ENCODE assay signal across 8 cellular contexts in the genomic region with DNA sequence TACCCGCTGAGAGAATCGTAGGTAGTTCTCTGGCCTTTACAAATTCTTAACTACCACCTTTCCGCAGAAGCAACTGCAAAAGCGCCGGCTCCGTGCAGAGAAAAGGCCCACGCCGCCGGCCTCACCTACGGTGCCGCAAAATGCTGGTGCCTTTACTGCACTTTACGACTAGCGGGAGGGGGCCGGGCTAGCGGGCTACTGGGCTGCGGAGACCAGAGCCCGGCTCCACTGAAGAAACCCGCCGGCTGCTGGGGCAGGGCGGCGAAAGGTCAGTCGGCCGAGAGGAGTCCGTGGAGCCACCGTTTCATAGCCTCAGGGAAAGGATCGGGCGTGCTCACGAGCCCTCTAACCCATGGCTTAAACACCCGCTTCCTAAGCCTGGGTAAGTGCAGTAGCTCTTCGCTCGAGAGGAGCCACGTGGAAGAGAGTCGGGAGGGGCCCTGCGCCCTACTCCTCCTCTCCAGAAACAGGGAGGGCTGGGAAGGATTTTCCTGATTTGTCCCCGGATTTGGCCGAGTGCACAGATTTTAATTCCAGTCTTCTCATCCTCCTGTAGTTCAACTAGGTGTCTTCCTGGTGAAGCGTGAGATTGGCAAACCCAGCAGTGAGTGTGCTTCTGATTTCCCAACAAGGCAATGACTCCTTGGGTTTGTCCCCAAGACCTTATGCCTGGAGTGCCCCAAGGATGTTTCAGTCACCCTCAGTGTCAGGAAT. TPM values are rescaled to one million over a fixed set of nuclear protein-coding genes. Genes with fewer than 3 reads are reported as not detected.
DNase-seq lines count a peak whose midpoint lies in the region; ATAC-seq and TF ChIP-seq lines count a peak whose summit lies in the region.

Gene DPH5 (minus strand): TSS at position 105 of the 714 bp plus-strand sequence. CDS start 341 bp downstream, outside the sequence.

- H3K4me2 ChIP-seq in H9 (ENCODE audit: insufficient read depth, insufficient read length, low read length) = peak within 1 kb of the TSS; percentile 56
- peak within 1 kb of the TSS; percentile 74 for H3K4me2 ChIP-seq in MM.1S (ENCODE audit: low read depth, low read length)

- peak within 1 kb of the TSS; percentile 93 for H3K18ac ChIP-seq in H9 (ENCODE audit: insufficient read length, low read depth, low read length)

- H3K79me2 ChIP-seq in H9 (ENCODE audit: insufficient read depth, low read length) (peaks cover 4% of the 10 kb centered on the region; the same call in 1 of the 2 replicates), MM.1S (ENCODE audit: low read length) (peaks cover 13% of the 10 kb centered on the region)

- peaks cover 8 to 26% (median 12%) of the 10 kb centered on the region in 3 experiments; a peak in 6 of 7 replicates for H3K36me3 Mint-ChIP-seq in H9 (ENCODE audit: insufficient read depth in 1 of 3, low read depth in 3 of 3)
- H3K36me3 Mint-ChIP-seq in activated naive CD4-positive, alpha-beta T cell treated with anti-CD3 and anti-CD28 coated beads for 36 hours (ENCODE audit: low read depth) = peaks cover 61% of the 10 kb centered on the region

- peak within 1 kb of the TSS; percentile 36 for H4K8ac ChIP-seq in H9 (replicated peaks; ENCODE audit: insufficient read length, low read depth, low read length)

- TF ChIP-seq CTCF in H9 (conservative IDR thresholded peaks at IDR 0.05) (no peak), MM.1S (IDR thresholded peaks at IDR 0.05; ENCODE audit: low read length) (no peak), gastroesophageal sphincter (IDR thresholded peaks at IDR 0.05) (peak in 1 of 4 experiments; percentile 8), neutrophil (IDR thresholded peaks at IDR 0.05) (no peak)

- H2AFZ ChIP-seq in H9 (ENCODE audit: low read length) (peak within 1 kb of the TSS; percentile 42), MM.1S (ENCODE audit: low read length) (peak within 1 kb of the TSS; percentile 82)

- no peak within 1 kb of the TSS for H2BK20ac ChIP-seq in H9 (ENCODE audit: low read depth, low read length, poor library complexity, severe bottlenecking)

- H3T11ph ChIP-seq in H9 (ENCODE audit: low read length) = no peak within 1 kb of the TSS

- peak; percentile 61 to 63 for TF ChIP-seq POLR2A in gastroesophageal sphincter (IDR thresholded peaks at IDR 0.05)

- intact Hi-C loops in activated naive CD4-positive, alpha-beta T cell treated with anti-CD3 and anti-CD28 coated beads for 36 hours (cut with micrococcal nuclease) = loop anchor here (1.0 to 5.0 kb wide), 9 partner anchors 20 to 262 kb away; no protein-coding TSS in a partner anchor

- H3K9me3 ChIP-seq in H9 (ENCODE audit: control insufficient read depth, low read depth, low read length) (no peaks in the 10 kb centered on the region), MM.1S (replicated peaks; ENCODE audit: insufficient read depth, low read length) (no peaks in the 10 kb centered on the region), gastroesophageal sphincter (no peaks in the 10 kb centered on the region), neutrophil (no peaks in the 10 kb centered on the region)

- no peak within 1 kb of the TSS for H2BK120ac ChIP-seq in H9 (ENCODE audit: low read depth, low read length, poor library complexity, severe bottlenecking)

- peak within 1 kb of the TSS; percentile 93; the same call in 1 of the 2 replicates for H3K14ac ChIP-seq in H9 (ENCODE audit: insufficient read depth, low read length)

- no peaks in the 10 kb centered on the region for H3F3A ChIP-seq in MM.1S (ENCODE audit: insufficient read depth, low read length)

- no peaks in the 10 kb centered on the region for H3K36me3 ChIP-seq in MM.1S (replicated peaks; ENCODE audit: insufficient read depth, low read length)
- H3K36me3 ChIP-seq in gastroesophageal sphincter = peaks cover 0 to 8% of the 10 kb centered on the region in 2 donors
- H3K36me3 ChIP-seq in neutrophil = no peaks in the 10 kb centered on the region

- H3K27ac ChIP-seq in H9 (ENCODE audit: insufficient read length, low read depth, low read length) (no peak within 1 kb of the TSS), MM.1S (ENCODE audit: low read length) (peak within 1 kb of the TSS; percentile 8; the same call in 1 of the 2 replicates), gastroesophageal sphincter (peak within 1 kb of the TSS; percentile 43 to 91 (median 87)), neutrophil (peak within 1 kb of the TSS; percentile 52), substantia nigra (ENCODE audit: low read depth, low read length, poor library complexity, severe bottlenecking) (peak within 1 kb of the TSS; percentile 69)

- H2AK5ac ChIP-seq in H9 (ENCODE audit: insufficient read length, low read length) = no peak within 1 kb of the TSS

- CTCF ChIA-PET in activated naive CD4-positive, alpha-beta T cell treated with anti-CD3 and anti-CD28 coated beads for 36 hours (lab: Charles Lee) = interaction anchor here (0.6 to 1.4 kb wide), 6 partner anchors 37 to 264 kb away, joined by 3 to 5 read pairs (median 3); no protein-coding TSS in a partner anchor

- H3K27me3 Mint-ChIP-seq in H9 (ENCODE audit: low read depth) = no peaks in the 10 kb centered on the region
- H3K27me3 Mint-ChIP-seq in activated naive CD4-positive, alpha-beta T cell treated with anti-CD3 and anti-CD28 coated beads for 36 hours (ENCODE audit: low read depth) = no peaks in the 10 kb centered on the region

- H3K9me3 Mint-ChIP-seq in H9 = no peaks in the 10 kb centered on the region; a peak in 1 of 5 replicates
- H3K9me3 Mint-ChIP-seq in activated naive CD4-positive, alpha-beta T cell treated with anti-CD3 and anti-CD28 coated beads for 36 hours = no peaks in the 10 kb centered on the region

- H3K4me3 ChIP-seq in MM.1S (ENCODE audit: low read length) = peak within 1 kb of the TSS; percentile 81
- H3K4me3 ChIP-seq in gastroesophageal sphincter = peak within 1 kb of the TSS; percentile 77 to 79
- peak within 1 kb of the TSS; percentile 76 to 86 for H3K4me3 ChIP-seq in neutrophil (ENCODE audit: low read depth in 1 of 2, low read length in 1 of 2)

- peaks cover 5% of the 10 kb centered on the region for H3K23me2 ChIP-seq in H9 (ENCODE audit: insufficient read length, low read depth, low read length, poor library complexity, severe bottlenecking)

- H3K4me1 ChIP-seq in H9 (ENCODE audit: insufficient read depth, low read length) (no peaks in the 10 kb centered on the region), MM.1S (ENCODE audit: low read length) (no peaks in the 10 kb centered on the region), gastroesophageal sphincter (peaks cover 4 to 30% (median 10%) of the 10 kb centered on the region in 3 donors), neutrophil (ENCODE audit: control insufficient read depth in 1 of 2, insufficient read depth in 1 of 2, low read depth in 1 of 2, low read length in 1 of 2) (peaks cover 14 to 17% of the 10 kb centered on the region in 2 experiments)

- peak; percentile 97 for ATAC-seq in gastroesophageal sphincter

- no peak within 1 kb of the TSS for H3K56ac ChIP-seq in H9 (ENCODE audit: insufficient read length, low read depth, low read length)

- H4K5ac ChIP-seq in H9 (ENCODE audit: insufficient read length, low read depth, low read length) = no peak within 1 kb of the TSS

- H3K9me2 ChIP-seq in MM.1S (replicated peaks; ENCODE audit: insufficient read depth, low read length) = no peaks in the 10 kb centered on the region

- H3K4me3 Mint-ChIP-seq in H9 = peak within 1 kb of the TSS; percentile 98 to 100
- peak within 1 kb of the TSS; percentile 99 for H3K4me3 Mint-ChIP-seq in activated naive CD4-positive, alpha-beta T cell treated with anti-CD3 and anti-CD28 coated beads for 36 hours

- TF ChIP-seq EP300 in gastroesophageal sphincter (IDR thresholded peaks at IDR 0.05) = no peak

- H2BK15ac ChIP-seq in H9 (ENCODE audit: low read depth, low read length) = no peak within 1 kb of the TSS

- H3K9ac ChIP-seq in H9 (ENCODE audit: extremely low read depth, insufficient read length, low read length) = peak within 1 kb of the TSS; percentile 94
- peak within 1 kb of the TSS; percentile 75 for H3K9ac ChIP-seq in MM.1S (ENCODE audit: low read length)

- H3K4ac ChIP-seq in H9 (ENCODE audit: low read depth, low read length) = no peak within 1 kb of the TSS

- H2BK12ac ChIP-seq in H9 (ENCODE audit: insufficient read length, low read depth, low read length) = no peak within 1 kb of the TSS

- no peak within 1 kb of the TSS for H2BK5ac ChIP-seq in H9 (ENCODE audit: insufficient read length, low read length)

- H3K23ac ChIP-seq in H9 (ENCODE audit: insufficient read length, low read depth, low read length) = no peak within 1 kb of the TSS

- H3K4me1 Mint-ChIP-seq in H9 = peaks cover 18 to 23% of the 10 kb centered on the region in 2 experiments
- peaks cover 58% of the 10 kb centered on the region for H3K4me1 Mint-ChIP-seq in activated naive CD4-positive, alpha-beta T cell treated with anti-CD3 and anti-CD28 coated beads for 36 hours (ENCODE audit: low read depth)

- H3K79me1 ChIP-seq in H9 (ENCODE audit: insufficient read depth, low read depth, low read length, poor library complexity, severe bottlenecking) = no peaks in the 10 kb centered on the region

- H4K91ac ChIP-seq in H9 (ENCODE audit: insufficient read length, low read depth, low read length) = no peak within 1 kb of the TSS

- H4K20me1 ChIP-seq in H9 (ENCODE audit: control insufficient read depth, insufficient read depth, insufficient read length) (no peaks in the 10 kb centered on the region), MM.1S (ENCODE audit: insufficient read depth, low read length) (no peaks in the 10 kb centered on the region)

- WGBS in H9 (ENCODE audit: extremely low coverage, insufficient read length, low lambda C conversion rate) = no CpG with 5 or more reads among the region's 37 CpGs
- WGBS in gastroesophageal sphincter (ENCODE audit: low coverage in 1 of 2), 2 donors = 0 to 1% methylated on average over 9 to 11 of the region's 37 CpGs

- H3K27me3 ChIP-seq in H9 (ENCODE audit: insufficient read depth, low read length) (no peaks in the 10 kb centered on the region), MM.1S (replicated peaks; ENCODE audit: insufficient read depth, low read length) (no peaks in the 10 kb centered on the region), gastroesophageal sphincter (no peaks in the 10 kb centered on the region), neutrophil (no peaks in the 10 kb centered on the region)

- in situ Hi-C loops in G401 (cut with HindIII; ENCODE audit: low sequenced_read_pairs) = no loop called here
- in situ Hi-C loops in SK-MEL-5 (cut with HindIII; ENCODE audit: low pct_unique_long_range_greater_than_20kb, low sequenced_read_pairs) = no loop called here

- DNase-seq in G401 (ENCODE audit: low spot score) = peak; percentile 91
- peak; percentile 91 for DNase-seq in H9
- peak; percentile 81 for DNase-seq in MM.1S
- peak; percentile 85 for DNase-seq in SK-MEL-5 (ENCODE audit: low read depth, low spot score)
- peak; percentile 92 for DNase-seq in activated naive CD4-positive, alpha-beta T cell treated with anti-CD3 and anti-CD28 coated beads for 36 hours
- DNase-seq in substantia nigra (lab: John Stamatoyannopoulos, UW) = peak; percentile 38 to 90 (median 79)

- H3K27ac Mint-ChIP-seq in H9 = peak within 1 kb of the TSS; percentile 61 to 99 (median 98)
- peak within 1 kb of the TSS; percentile 98 for H3K27ac Mint-ChIP-seq in activated naive CD4-positive, alpha-beta T cell treated with anti-CD3 and anti-CD28 coated beads for 36 hours

RNA-seq across cellular contexts. Expression of gene DPH5, which starts in this region (rescaled TPM):
- total RNA-seq in G401 (2014; rRNA removed; shearing (Covaris generic)) = 42.5 and 80.4 TPM in 2 replicates
- total RNA-seq in H9 (2021) (49.4 and 51.7 TPM in 2 replicates), gastroesophageal sphincter (10 to 100 TPM; 14.8 to 26.8 (median 20.5) TPM)
- 46.8 and 48.3 TPM in 2 replicates for total RNA-seq in SK-MEL-5 (2014; rRNA removed; shearing (Covaris generic))
- polyA plus RNA-seq in SK-MEL-5 (2015; cell fraction: cytosol; rRNA removed) = 51.9 and 64.9 TPM in 2 replicates
- polyA plus RNA-seq in SK-MEL-5 (2015; cell fraction: nucleus; rRNA removed) = 33.0 and 50.5 TPM in 2 replicates
- total RNA-seq in activated naive CD4-positive, alpha-beta T cell treated with anti-CD3 and anti-CD28 coated beads for 36 hours = 10 to 100 TPM; 61.7 to 66.3 TPM
